Comparison of ENCODE assay signal across 14 cellular contexts in the genomic region with DNA sequence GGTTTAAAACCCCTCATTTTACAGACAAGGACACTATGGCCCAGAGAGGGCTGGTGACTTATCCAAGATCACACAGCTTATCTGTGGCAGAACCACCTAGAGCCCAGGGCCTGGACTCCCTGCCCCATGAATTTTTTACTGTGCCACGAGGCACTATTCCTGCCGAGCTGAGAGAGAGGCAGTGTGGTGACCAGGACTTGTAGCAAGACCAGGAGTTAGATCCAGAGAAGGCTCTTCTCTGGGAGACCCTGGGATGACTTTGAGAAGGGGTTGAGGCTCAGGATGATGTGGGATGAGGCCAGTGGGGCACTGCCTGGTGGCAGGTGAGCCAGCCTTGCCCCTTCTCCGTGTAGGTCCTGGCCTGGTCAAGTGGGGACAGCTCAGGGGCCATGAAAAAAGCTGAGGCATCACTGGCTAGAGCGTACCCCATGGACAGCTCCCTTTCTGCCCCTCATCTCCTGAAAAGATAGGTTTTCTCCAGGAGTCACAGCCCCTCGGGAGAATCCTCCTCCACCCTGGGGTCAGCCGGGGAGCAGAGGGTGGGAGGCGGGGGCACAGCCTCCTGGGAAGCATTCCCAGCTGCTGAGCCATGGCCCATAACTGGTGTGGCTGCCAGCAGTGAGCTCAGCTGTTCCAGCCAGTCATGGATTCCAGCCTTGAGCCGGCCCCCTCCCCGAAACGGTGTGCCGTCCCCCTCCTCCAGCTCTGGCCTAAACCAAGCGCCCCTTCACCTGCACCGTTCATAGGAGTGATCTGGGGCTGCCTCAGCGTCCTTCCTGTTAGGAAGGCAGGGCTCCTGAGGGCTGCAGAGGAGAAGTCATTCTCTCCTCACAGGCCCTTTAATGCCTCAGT. TPM values are rescaled to one million over a fixed set of nuclear protein-coding genes. Genes with fewer than 3 reads are reported as not detected.
DNase-seq lines count a peak whose midpoint lies in the region; ATAC-seq, FAIRE-seq and TF ChIP-seq lines count a peak whose summit lies in the region.
"Had no signal": no experiment of that assay in that cellular context is flagged by ENCODE, and none has a peak within 500 bp of the region (broad histone marks: within the 10 kb centered on the region; RNA-seq: fewer than 3 reads in every experiment).

No MANE protein-coding gene starts in this region.

- in situ Hi-C loops in HepG2 (cut with HindIII; ENCODE audit: extremely low pct_ligation_motif_present, low pct_unique_long_range_greater_than_20kb) = no loop called here

- POLR2A ChIA-PET in HepG2 (lab: Yijun Ruan, JAX) = no interaction called here

- TF ChIP-seq RAD21 in HepG2 (CRISPR knock-in tag; IDR thresholded peaks at IDR 0.05) = no peak

- H3K4me2 ChIP-seq in HepG2 (ENCODE audit: low read depth, low read length) (no peak overlapping the region), neuronal stem cell (ENCODE audit: insufficient read depth, low read length, poor library complexity, severe bottlenecking) (no peak overlapping the region)

- BruUV-seq in HepG2 (replicated peaks; lab: Mats Ljungman, UMichigan) = no TSS peak

- WGBS in HepG2 (ENCODE audit: low lambda C conversion rate) = 0% methylated on average over 1 of the region's 14 CpGs
- WGBS in right lobe of liver (ENCODE audit: insufficient coverage, low coverage, low lambda C conversion rate, missing lambda C conversion rate) = 77% methylated on average over 5 of the region's 14 CpGs
- no CpG with 5 or more reads among the region's 14 CpGs for WGBS in neuronal stem cell (ENCODE audit: extremely low coverage in 2 of 2, insufficient read length in 2 of 2, insufficient replicate concordance in 1 of 2), 2 donors
- WGBS in aorta, 2 donors = 17 to 23% methylated on average over 14 of the region's 14 CpGs

- no peak for FAIRE-seq in HepG2 (lab: Jason Lieb, UNC)
- FAIRE-seq: A204.1, GM18507 had no signal

- no peak for TF ChIP-seq EP300 in HepG2 (IDR thresholded peaks at IDR 0.05; ENCODE audit: low read depth in 2 of 2, low read length in 2 of 2)
- no peak for TF ChIP-seq EP300 in HepG2 (CRISPR knock-in tag; IDR thresholded peaks at IDR 0.05; ENCODE audit: borderline replicate concordance)

- DNase-seq in HepG2 (ENCODE audit: low spot score) (no peak), right lobe of liver (no peak), foreskin fibroblast (peak; percentile 53 to 81), neuronal stem cell (ENCODE audit: low spot score) (no peak), aorta (peak; percentile 82 to 90), ureter (ENCODE audit: low spot score) (no peak)
- DNase-seq in stimulated activated naive CD4-positive, alpha-beta T cell treated with Interleukin-2 at 50 U/mL for 16 hours (lab: John Stamatoyannopoulos, UW) = no peak
- DNase-seq: activated CD4-positive, alpha-beta memory T cell treated with anti-CD3 and anti-CD28 coated beads for 36 hours; DMS79 treated with DMSO at 0.1 percent for 48 hours; T-helper 2 cell; thyroid gland had no signal

- no peak overlapping the region for H2AFZ ChIP-seq in HepG2 (ENCODE audit: low read length)
- H2AFZ ChIP-seq in neuronal stem cell (ENCODE audit: low read length) = no peak overlapping the region

- TF ChIP-seq CTCF in HepG2 (CRISPR knock-in tag; IDR thresholded peaks at IDR 0.05) (no peak), right lobe of liver (IDR thresholded peaks at IDR 0.05) (no peak), foreskin fibroblast (IDR thresholded peaks at IDR 0.05; ENCODE audit: low read depth, low read length) (no peak)

- no peak overlapping the region for H2BK15ac ChIP-seq in neuronal stem cell (ENCODE audit: low read length)

- H3K27me3 ChIP-seq in HepG2 (ENCODE audit: control insufficient read depth in 1 of 2, insufficient read depth in 2 of 2, low read length in 2 of 2) (peaks cover 5 to 23% of the 10 kb centered on the region in 2 experiments; a peak in 3 of 5 replicates), right lobe of liver (peaks cover 0 to 4% of the 10 kb centered on the region in 2 donors), neuronal stem cell (ENCODE audit: control insufficient read depth in 3 of 3, insufficient read depth in 3 of 3, low read depth in 1 of 3, low read length in 3 of 3) (no peaks in the 10 kb centered on the region), aorta (ENCODE audit: control insufficient read depth in 1 of 2, insufficient read depth in 2 of 2, low read length in 1 of 2) (no peaks in the 10 kb centered on the region)
- H3K27me3 ChIP-seq: thyroid gland had no signal

- H3K9ac ChIP-seq in HepG2 (ENCODE audit: insufficient read depth, low read depth, low read length) (no peak overlapping the region), neuronal stem cell (ENCODE audit: low read depth, low read length, poor library complexity) (no peak overlapping the region)

- CTCF ChIA-PET in HepG2 (lab: Yijun Ruan, JAX; ENCODE audit: low intra/inter-chr PET ratio, low total read pairs) = no interaction called here

- peak overlapping the region; percentile 89 for H3K23ac ChIP-seq in neuronal stem cell (ENCODE audit: low read depth, low read length, poor library complexity)

- H3K79me2 ChIP-seq in HepG2 (ENCODE audit: insufficient read depth, low read length) = no peaks in the 10 kb centered on the region

- H3K79me1 ChIP-seq in neuronal stem cell (ENCODE audit: low read depth, low read length) = peaks cover 11% of the 10 kb centered on the region

- no peak overlapping the region for H3K27ac ChIP-seq in HepG2 (ENCODE audit: extremely low read length, insufficient read depth, low read length)
- H3K27ac ChIP-seq in right lobe of liver = no peak overlapping the region
- no peak overlapping the region for H3K27ac ChIP-seq in neuronal stem cell (replicated peaks; ENCODE audit: low read length)
- H3K27ac ChIP-seq in aorta (ENCODE audit: low read depth in 1 of 2, low read length in 2 of 2) = peak overlapping the region; percentile 12 to 34
- H3K27ac ChIP-seq: thyroid gland had no signal

- H2BK120ac ChIP-seq in neuronal stem cell (ENCODE audit: low read depth, low read length) = no peak overlapping the region

- no peak for ATAC-seq in HepG2
- no peak for ATAC-seq in right lobe of liver
- no peak for ATAC-seq in aorta (ENCODE audit: low FRiP score)
- ATAC-seq in GM18498 (IDR thresholded peaks at IDR 0.05; ENCODE audit: unreplicated experiment) = no peak

- TF ChIP-seq POLR2A in HepG2 (IDR thresholded peaks at IDR 0.05; ENCODE audit: insufficient read depth in 1 of 2, low read depth in 2 of 2, low read length in 2 of 2) (no peak), right lobe of liver (IDR thresholded peaks at IDR 0.05) (no peak)

- peaks cover 12% of the 10 kb centered on the region for H3K4me1 ChIP-seq in HepG2 (ENCODE audit: insufficient read depth, low read length)
- no peaks in the 10 kb centered on the region for H3K4me1 ChIP-seq in right lobe of liver
- H3K4me1 ChIP-seq in neuronal stem cell (ENCODE audit: control insufficient read depth in 2 of 2, insufficient read depth in 1 of 2, low read depth in 1 of 2, low read length in 2 of 2) = peaks cover 19 to 31% of the 10 kb centered on the region in 2 donors
- no peaks in the 10 kb centered on the region for H3K4me1 ChIP-seq in aorta (ENCODE audit: control insufficient read depth in 1 of 2, insufficient read depth in 2 of 2, low read length in 2 of 2)

- no peak overlapping the region for H3K4ac ChIP-seq in neuronal stem cell (ENCODE audit: low read length)

- no peak overlapping the region for H4K91ac ChIP-seq in neuronal stem cell (ENCODE audit: low read depth, low read length, poor library complexity)

- no peak overlapping the region for H2BK5ac ChIP-seq in neuronal stem cell (ENCODE audit: low read length)

- peak overlapping the region; percentile 48 for H3K18ac ChIP-seq in neuronal stem cell (ENCODE audit: low read length)

- no peaks in the 10 kb centered on the region for H3K9me3 ChIP-seq in HepG2 (ENCODE audit: low read length)
- no peaks in the 10 kb centered on the region for H3K9me3 ChIP-seq in right lobe of liver
- H3K9me3 ChIP-seq in neuronal stem cell (replicated peaks in 1 of 2; ENCODE audit: control insufficient read depth in 2 of 2, insufficient read depth in 1 of 2, low read depth in 1 of 2, low read length in 2 of 2) = no peaks in the 10 kb centered on the region
- no peaks in the 10 kb centered on the region for H3K9me3 ChIP-seq in aorta (ENCODE audit: control insufficient read depth, low read length)
- H3K9me3 ChIP-seq: thyroid gland had no signal

- intact Hi-C loops in HepG2 (cut with micrococcal nuclease; ENCODE audit: unreplicated experiment) (loop anchor here (5.0 kb wide), 1 partner anchor 36 kb away; no protein-coding TSS in a partner anchor), right lobe of liver (cut with DNase I) (no loop called here), aorta (cut with DNase I) (no loop called here)

- H3K36me3 ChIP-seq in HepG2 (replicated peaks in 1 of 2; ENCODE audit: control insufficient read depth in 1 of 2, insufficient read depth in 2 of 2, low read length in 2 of 2) (no peaks in the 10 kb centered on the region), right lobe of liver (no peaks in the 10 kb centered on the region), neuronal stem cell (replicated peaks in 1 of 2; ENCODE audit: control insufficient read depth in 2 of 2, insufficient read depth in 2 of 2, low read length in 2 of 2) (peaks cover 0 to 54% of the 10 kb centered on the region in 2 donors), aorta (ENCODE audit: control insufficient read depth in 1 of 2, insufficient read depth in 2 of 2, low read length in 1 of 2) (peaks cover 0 to 3% of the 10 kb centered on the region in 2 donors)
- H3K36me3 ChIP-seq: thyroid gland had no signal

- H4K8ac ChIP-seq in neuronal stem cell (ENCODE audit: low read depth, low read length) = no peak overlapping the region

- no peak overlapping the region for H3K14ac ChIP-seq in neuronal stem cell (ENCODE audit: low read length)

- H4K20me1 ChIP-seq in HepG2 (ENCODE audit: insufficient read depth, low read length) = no peaks in the 10 kb centered on the region

- H3K4me3 ChIP-seq in HepG2 (replicated peaks in 1 of 3; ENCODE audit: insufficient read depth in 1 of 3, low read depth in 2 of 3, low read length in 3 of 3) = no peak overlapping the region
- H3K4me3 ChIP-seq in right lobe of liver = no peak overlapping the region
- no peak overlapping the region for H3K4me3 ChIP-seq in foreskin fibroblast (ENCODE audit: low read depth in 1 of 2, low read length in 2 of 2)
- no peak overlapping the region for H3K4me3 ChIP-seq in neuronal stem cell (ENCODE audit: low read length in 2 of 2)
- H3K4me3 ChIP-seq in aorta (ENCODE audit: low read length in 2 of 2) = no peak overlapping the region
- H3K4me3 ChIP-seq: thyroid gland had no signal

- H2AK5ac ChIP-seq in neuronal stem cell (ENCODE audit: low read depth, low read length) = no peak overlapping the region

- H2BK12ac ChIP-seq in neuronal stem cell (ENCODE audit: low read length) = no peak overlapping the region

RNA-seq across cellular contexts. Expression of gene FLNC, which starts 5.8 kb away (rescaled TPM):
- total RNA-seq in HepG2 (2016; rRNA removed; fragmentation: Illumina TruSeq; extraction: Trizol) (0.01 and 0.02 TPM in 2 replicates), right lobe of liver (1 to 10 TPM in 2 of 6 experiments, under 1 TPM in 4; 0.27 to 5.1 (median 0.74) TPM), aorta (100 to 1,000 TPM; 135 to 245 TPM), ureter (84.1 TPM)
- not detected in 2 replicates for total RNA-seq in HepG2 (2016; cell fraction: cytosol; rRNA removed; fragmentation: Illumina TruSeq; extraction: Trizol; ENCODE audit: low read depth)
- under 0.01 TPM in 1 of 2 replicates, not detected in the other for total RNA-seq in HepG2 (2016; cell fraction: insoluble cytoplasmic fraction; rRNA removed; fragmentation: Illumina TruSeq; extraction: Trizol)
- total RNA-seq in HepG2 (2016; cell fraction: membrane; rRNA removed; fragmentation: Illumina TruSeq; extraction: Trizol) = not detected in 2 replicates
- 0.06 TPM in 1 of 2 replicates, not detected in the other for total RNA-seq in HepG2 (2016; cell fraction: nucleus; rRNA removed; fragmentation: Illumina TruSeq; extraction: Trizol)
- polyA plus RNA-seq in HepG2 (2011; rRNA removed) (0.01 TPM in 1 of 2 replicates, not detected in the other), aorta (10 to 100 TPM in 1 of 2 donors, 1 to 10 TPM in 1; 7.8 to 18.3 TPM)
- 0.01 TPM in 2 replicates for polyA plus RNA-seq in HepG2 (2011; cell fraction: cytosol; rRNA removed)
- 0.02 and 0.05 TPM in 2 replicates for polyA plus RNA-seq in HepG2 (2011; cell fraction: nucleus; rRNA removed)
- 0.01 TPM in 1 of 2 replicates, not detected in the other for polyA plus RNA-seq in HepG2 (2012)
- not detected in 2 replicates for polyA plus RNA-seq in HepG2 (2016; cell fraction: cytosol; fragmentation: Illumina TruSeq; extraction: Trizol; ENCODE audit: low read depth)
- not detected in 2 replicates for polyA plus RNA-seq in HepG2 (2016; cell fraction: insoluble cytoplasmic fraction; fragmentation: Illumina TruSeq; extraction: Trizol; ENCODE audit: low read depth)
- polyA plus RNA-seq in HepG2 (2016; cell fraction: membrane; fragmentation: Illumina TruSeq; extraction: Trizol; ENCODE audit: low read depth) = not detected in 2 replicates
- not detected in 2 replicates for polyA plus RNA-seq in HepG2 (2016; cell fraction: nucleus; fragmentation: Illumina TruSeq; extraction: Trizol; ENCODE audit: insufficient read depth, low read depth)
- polyA minus RNA-seq in HepG2 (2011; rRNA and poly(A)+ RNA removed; ENCODE audit: low replicate concordance) = 0.16 and 0.19 TPM in 2 replicates
- 0.09 and 0.10 TPM in 2 replicates for polyA minus RNA-seq in HepG2 (2011; cell fraction: cytosol; rRNA and poly(A)+ RNA removed)
- under 0.01 TPM in 1 of 2 replicates, not detected in the other for polyA minus RNA-seq in HepG2 (2011; cell fraction: nucleus; rRNA and poly(A)+ RNA removed)
- 17.5 TPM for polyA plus RNA-seq in neuronal stem cell (2013, experiment 1 of 2)
- 17.4 TPM for polyA plus RNA-seq in neuronal stem cell (2013, experiment 2 of 2)

RNA-seq across cellular contexts. Expression of gene ATP6V1F, which starts 26.6 kb away (rescaled TPM):
- total RNA-seq in HepG2 (2016; rRNA removed; fragmentation: Illumina TruSeq; extraction: Trizol) (87.2 and 107 TPM in 2 replicates), right lobe of liver (10 to 100 TPM; 26.9 to 72.0 (median 38.9) TPM), aorta (10 to 100 TPM; 83.7 to 84.8 TPM), ureter (133 TPM)
- 91.7 and 127 TPM in 2 replicates for total RNA-seq in HepG2 (2016; cell fraction: cytosol; rRNA removed; fragmentation: Illumina TruSeq; extraction: Trizol; ENCODE audit: low read depth)
- total RNA-seq in HepG2 (2016; cell fraction: insoluble cytoplasmic fraction; rRNA removed; fragmentation: Illumina TruSeq; extraction: Trizol) = 86.6 and 128 TPM in 2 replicates
- 87.9 and 101 TPM in 2 replicates for total RNA-seq in HepG2 (2016; cell fraction: membrane; rRNA removed; fragmentation: Illumina TruSeq; extraction: Trizol)
- total RNA-seq in HepG2 (2016; cell fraction: nucleus; rRNA removed; fragmentation: Illumina TruSeq; extraction: Trizol) = 29.8 and 31.5 TPM in 2 replicates
- polyA plus RNA-seq in HepG2 (2011; rRNA removed) (132 and 144 TPM in 2 replicates), aorta (100 to 1,000 TPM; 120 to 270 TPM)
- polyA plus RNA-seq in HepG2 (2011; cell fraction: cytosol; rRNA removed) = 149 and 216 TPM in 2 replicates
- 54.3 and 63.6 TPM in 2 replicates for polyA plus RNA-seq in HepG2 (2011; cell fraction: nucleus; rRNA removed)
- 127 and 131 TPM in 2 replicates for polyA plus RNA-seq in HepG2 (2012)
- polyA plus RNA-seq in HepG2 (2016; cell fraction: cytosol; fragmentation: Illumina TruSeq; extraction: Trizol; ENCODE audit: low read depth) = 134 and 154 TPM in 2 replicates
- polyA plus RNA-seq in HepG2 (2016; cell fraction: insoluble cytoplasmic fraction; fragmentation: Illumina TruSeq; extraction: Trizol; ENCODE audit: low read depth) = 186 and 188 TPM in 2 replicates
- polyA plus RNA-seq in HepG2 (2016; cell fraction: membrane; fragmentation: Illumina TruSeq; extraction: Trizol; ENCODE audit: low read depth) = 130 and 137 TPM in 2 replicates
- polyA plus RNA-seq in HepG2 (2016; cell fraction: nucleus; fragmentation: Illumina TruSeq; extraction: Trizol; ENCODE audit: insufficient read depth, low read depth) = 74.2 and 75.8 TPM in 2 replicates
- 39.4 and 64.2 TPM in 2 replicates for polyA minus RNA-seq in HepG2 (2011; rRNA and poly(A)+ RNA removed; ENCODE audit: low replicate concordance)
- 18.0 and 20.1 TPM in 2 replicates for polyA minus RNA-seq in HepG2 (2011; cell fraction: cytosol; rRNA and poly(A)+ RNA removed)
- 9.9 and 10.6 TPM in 2 replicates for polyA minus RNA-seq in HepG2 (2011; cell fraction: nucleus; rRNA and poly(A)+ RNA removed)
- polyA plus RNA-seq in neuronal stem cell (2013, experiment 1 of 2) = 216 TPM
- polyA plus RNA-seq in neuronal stem cell (2013, experiment 2 of 2) = 208 TPM

RNA-seq across cellular contexts. Expression of gene CCDC136, which starts 44.2 kb away (rescaled TPM):
- total RNA-seq in HepG2 (2016; rRNA removed; fragmentation: Illumina TruSeq; extraction: Trizol) (0.04 TPM in 1 of 2 replicates, not detected in the other), right lobe of liver (under 1 TPM in 4 of 6 experiments, not detected in 2; 0.16 to 0.70 (median 0.20) TPM), aorta (10 to 100 TPM; 18.3 to 29.5 TPM), ureter (12.5 TPM)
- total RNA-seq in HepG2 (2016; cell fraction: cytosol; rRNA removed; fragmentation: Illumina TruSeq; extraction: Trizol; ENCODE audit: low read depth) = not detected in 2 replicates
- not detected in 2 replicates for total RNA-seq in HepG2 (2016; cell fraction: insoluble cytoplasmic fraction; rRNA removed; fragmentation: Illumina TruSeq; extraction: Trizol)
- not detected in 2 replicates for total RNA-seq in HepG2 (2016; cell fraction: membrane; rRNA removed; fragmentation: Illumina TruSeq; extraction: Trizol)
- not detected in 2 replicates for total RNA-seq in HepG2 (2016; cell fraction: nucleus; rRNA removed; fragmentation: Illumina TruSeq; extraction: Trizol)
- polyA plus RNA-seq in HepG2 (2011; rRNA removed) (0.38 and 0.47 TPM in 2 replicates), aorta (1 to 10 TPM; 7.5 to 8.9 TPM)
- polyA plus RNA-seq in HepG2 (2011; cell fraction: cytosol; rRNA removed) = 0.03 TPM in 1 of 2 replicates, not detected in the other
- 0.21 and 0.35 TPM in 2 replicates for polyA plus RNA-seq in HepG2 (2011; cell fraction: nucleus; rRNA removed)
- polyA plus RNA-seq in HepG2 (2012) = 0.16 and 0.23 TPM in 2 replicates
- polyA plus RNA-seq in HepG2 (2016; cell fraction: cytosol; fragmentation: Illumina TruSeq; extraction: Trizol; ENCODE audit: low read depth) = not detected in 2 replicates
- polyA plus RNA-seq in HepG2 (2016; cell fraction: insoluble cytoplasmic fraction; fragmentation: Illumina TruSeq; extraction: Trizol; ENCODE audit: low read depth) = not detected in 2 replicates
- polyA plus RNA-seq in HepG2 (2016; cell fraction: membrane; fragmentation: Illumina TruSeq; extraction: Trizol; ENCODE audit: low read depth) = not detected in 2 replicates
- not detected in 2 replicates for polyA plus RNA-seq in HepG2 (2016; cell fraction: nucleus; fragmentation: Illumina TruSeq; extraction: Trizol; ENCODE audit: insufficient read depth, low read depth)
- 0.54 and 0.84 TPM in 2 replicates for polyA minus RNA-seq in HepG2 (2011; rRNA and poly(A)+ RNA removed; ENCODE audit: low replicate concordance)
- polyA minus RNA-seq in HepG2 (2011; cell fraction: cytosol; rRNA and poly(A)+ RNA removed) = not detected in 2 replicates
- polyA minus RNA-seq in HepG2 (2011; cell fraction: nucleus; rRNA and poly(A)+ RNA removed) = 1.2 TPM in 1 of 2 replicates, not detected in the other
- polyA plus RNA-seq in neuronal stem cell (2013, experiment 1 of 2) = 59.8 TPM
- polyA plus RNA-seq in neuronal stem cell (2013, experiment 2 of 2) = 63.1 TPM

Comparison
In these comparisons a context has a peak if more than half of its experiments do, and no peak if none do; other contexts are left out.
1. DNase-seq: peak in foreskin fibroblast (2 of 2) and aorta (2 of 2); none in HepG2 (single experiment), right lobe of liver (0 of 3), neuronal stem cell (single experiment), stimulated activated naive CD4-positive, alpha-beta T cell treated with Interleukin-2 at 50 U/mL for 16 hours (single experiment) and ureter (single experiment).
2. H3K27ac ChIP-seq: peak in aorta (2 of 2); none in HepG2 (single experiment), right lobe of liver (0 of 3) and neuronal stem cell (single experiment).
3. RNA of gene FLNC, which starts 5.8 kb away (total RNA-seq): 135 to 245 TPM in aorta and 84.1 TPM in ureter (single experiment); 0.27 to 5.1 TPM in right lobe of liver and under 0.01 to 0.06 TPM in HepG2; every median in the first group is over 10 times any median in the second.